In genomic region chr1:205310981-205311704, GRCh38 we compare ENCODE assay signal across 1 cellular context.
TF ChIP-seq lines count a peak whose summit lies in the region.

No MANE protein-coding gene starts in this region.

TF ChIP-seq in WTC11, 78 proteins besides CTCF, POLR2A, EP300 and RAD21 (continued from another document):
- no peak for TF ChIP-seq USF1 (CRISPR knock-in tag; IDR thresholded peaks at IDR 0.05)
